ENCODE assay signal across 8 cellular contexts in genomic region chr9:36485647-36486453, GRCh38.
DNase-seq lines count a peak whose midpoint lies in the region; ATAC-seq and TF ChIP-seq lines count a peak whose summit lies in the region.

No MANE protein-coding gene starts in this region.

- no peak overlapping the region for H2AFZ ChIP-seq in HCT116 (ENCODE audit: low read depth, low read length, poor library complexity, severe bottlenecking)

- no peak for TF ChIP-seq CTCF in HCT116 (IDR thresholded peaks at IDR 0.05 in 2 of 3, conservative IDR thresholded peaks at IDR 0.05 in 1 of 3; ENCODE audit: borderline replicate concordance in 1 of 3, insufficient read depth in 1 of 3, low read depth in 2 of 3, low read length in 2 of 3)

- peak overlapping the region; percentile 75 for H3K4me2 ChIP-seq in HCT116 (ENCODE audit: low read length)

- H3K36me3 Mint-ChIP-seq in activated naive CD4-positive, alpha-beta T cell treated with anti-CD3 and anti-CD28 coated beads, Interleukin-2, amount 50 U/mL, for 72 hours = peaks cover 5 to 10% of the 10 kb centered on the region in 2 donors

- peaks cover 34% of the 10 kb centered on the region for H3K79me2 ChIP-seq in HCT116 (ENCODE audit: insufficient read depth, low read length)

- H4K20me1 ChIP-seq in HCT116 (ENCODE audit: insufficient read depth) = peaks cover 4% of the 10 kb centered on the region; the same call in 1 of the 2 replicates

- H3K27me3 ChIP-seq in HCT116 (ENCODE audit: insufficient read depth, low read length) = no peaks in the 10 kb centered on the region

- H3K9ac ChIP-seq in HCT116 (ENCODE audit: low read length) = peak overlapping the region; percentile 71

- no peak for TF ChIP-seq POLR2A in HCT116 (IDR thresholded peaks at IDR 0.05; ENCODE audit: borderline replicate concordance, extremely low read depth, insufficient read depth, insufficient read length)

- ATAC-seq in HCT116 (no peak), GM21528 (IDR thresholded peaks at IDR 0.05; ENCODE audit: low FRiP score, unreplicated experiment) (no peak)
- ATAC-seq in activated naive CD4-positive, alpha-beta T cell treated with anti-CD3 and anti-CD28 coated beads, Interleukin-2, amount 50 U/mL, for 72 hours = no peak
- ATAC-seq in stimulated activated naive CD8-positive, alpha-beta T cell treated with anti-CD3 and anti-CD28 coated beads, Interleukin-15, amount 100 ng/mL, for 72 hours = no peak

- no peaks in the 10 kb centered on the region for H3K9me3 ChIP-seq in HCT116 (ENCODE audit: control insufficient read depth in 1 of 2, insufficient read depth in 1 of 2, low read depth in 1 of 2, low read length in 2 of 2)

- H3K4me1 Mint-ChIP-seq in stimulated activated naive CD8-positive, alpha-beta T cell treated with anti-CD3 and anti-CD28 coated beads, Interleukin-15, amount 100 ng/mL, for 72 hours = peaks cover 77% of the 10 kb centered on the region

- H3K4me1 ChIP-seq in HCT116 (ENCODE audit: control insufficient read depth in 1 of 2, insufficient read depth in 2 of 2, low read length in 2 of 2) = peaks cover 11 to 24% of the 10 kb centered on the region in 2 experiments; a peak in 3 of 4 replicates

- BruUV-seq in HCT116 (replicated peaks; lab: Mats Ljungman, UMichigan) = TSS peak; percentile 57

- H3K4me3 ChIP-seq in HCT116 (replicated peaks in 1 of 2; ENCODE audit: low read depth in 1 of 2, low read length in 2 of 2) = peak overlapping the region; percentile 53 to 81

- H3K9me2 ChIP-seq in HCT116 (ENCODE audit: insufficient read depth) = no peaks in the 10 kb centered on the region

- CTCF ChIA-PET in HCT116 (lab: Charles Lee) = interaction anchor here (1.5 kb wide), 1 partner anchor 79 kb away, joined by 6 read pairs; no protein-coding TSS in a partner anchor

- H3K36me3 ChIP-seq in HCT116 (ENCODE audit: control insufficient read depth in 1 of 2, insufficient read depth in 2 of 2, low read length in 2 of 2) = no peaks in the 10 kb centered on the region

- H3K9me3 Mint-ChIP-seq in activated naive CD4-positive, alpha-beta T cell treated with anti-CD3 and anti-CD28 coated beads, Interleukin-2, amount 50 U/mL, for 72 hours = peaks cover 0 to 7% of the 10 kb centered on the region in 2 donors
- no peaks in the 10 kb centered on the region for H3K9me3 Mint-ChIP-seq in stimulated activated naive CD8-positive, alpha-beta T cell treated with anti-CD3 and anti-CD28 coated beads, Interleukin-15, amount 100 ng/mL, for 72 hours

- POLR2A ChIA-PET in HCT116 (lab: Charles Lee) = no interaction called here

- H3K27ac ChIP-seq in HCT116 (ENCODE audit: low read depth, low read length) = no peak overlapping the region

- DNase-seq in AG08395 (ENCODE audit: low spot score) (peak; percentile 39), HCT116 (ENCODE audit: low read depth, low spot score) (no peak), iPS-NIHi11 (ENCODE audit: low spot score) (peak; percentile 33), NK-92 (lab: John Stamatoyannopoulos, UW; ENCODE audit: unreplicated experiment) (no peak), DMS153 treated with DMSO at 0.1 percent for 48 hours (lab: John Stamatoyannopoulos, UW; ENCODE audit: unreplicated experiment) (no peak)
- DNase-seq in activated naive CD4-positive, alpha-beta T cell treated with anti-CD3 and anti-CD28 coated beads, Interleukin-2, amount 50 U/mL, for 72 hours (ENCODE audit: low spot score in 2 of 2) = no peak
- DNase-seq in stimulated activated naive CD8-positive, alpha-beta T cell treated with anti-CD3 and anti-CD28 coated beads, Interleukin-15, amount 100 ng/mL, for 72 hours = no peak

- RAD21 ChIA-PET in HCT116 (lab: Charles Lee; ENCODE audit: low non-redundant PET in 1 of 2, low total read pairs in 2 of 2, uncharacterized antibody in 2 of 2, unreplicated experiment in 2 of 2) = interaction anchor here in 1 of 2 experiments (0.9 kb wide), 1 partner anchor 78 kb away, joined by 3 read pairs; no protein-coding TSS in a partner anchor

- intact Hi-C loops in HCT116 (cut with micrococcal nuclease) = loop anchor here (5.0 kb wide), 1 partner anchor 71 kb away; no protein-coding TSS in a partner anchor

- peak overlapping the region; percentile 85 to 87 for H3K4me3 Mint-ChIP-seq in stimulated activated naive CD8-positive, alpha-beta T cell treated with anti-CD3 and anti-CD28 coated beads, Interleukin-15, amount 100 ng/mL, for 72 hours

- peak overlapping the region; percentile 79 to 90 for H3K27ac Mint-ChIP-seq in activated naive CD4-positive, alpha-beta T cell treated with anti-CD3 and anti-CD28 coated beads, Interleukin-2, amount 50 U/mL, for 72 hours
- peak overlapping the region; percentile 29 to 47 for H3K27ac Mint-ChIP-seq in stimulated activated naive CD8-positive, alpha-beta T cell treated with anti-CD3 and anti-CD28 coated beads, Interleukin-15, amount 100 ng/mL, for 72 hours

- TF ChIP-seq RAD21 in HCT116 (IDR thresholded peaks at IDR 0.05; ENCODE audit: low read depth) = no peak

- no peaks in the 10 kb centered on the region for H3K27me3 Mint-ChIP-seq in stimulated activated naive CD8-positive, alpha-beta T cell treated with anti-CD3 and anti-CD28 coated beads, Interleukin-15, amount 100 ng/mL, for 72 hours

TF ChIP-seq in HCT116, 20 proteins besides CTCF, POLR2A, EP300 and RAD21:
- TF ChIP-seq JUND (IDR thresholded peaks at IDR 0.05) (no peak), MAX (IDR thresholded peaks at IDR 0.05) (no peak), TCF7L2 (IDR thresholded peaks at IDR 0.05; ENCODE audit: borderline replicate concordance, extremely low read depth, insufficient read depth, insufficient read length) (no peak), ZNF274 (IDR thresholded peaks at IDR 0.05; ENCODE audit: low read depth, low read length) (no peak), EZH2phosphoT487 (IDR thresholded peaks at IDR 0.05; ENCODE audit: borderline replicate concordance) (no peak), ZFX (IDR thresholded peaks at IDR 0.05) (no peak), YY1 (IDR thresholded peaks at IDR 0.05; ENCODE audit: extremely low read depth, insufficient replicate concordance, low read depth, low read length) (no peak)

Comparison
In these comparisons a context has a peak if more than half of its experiments do, and no peak if none do; other contexts are left out.
1. DNase-seq: peak in AG08395 (single experiment) and iPS-NIHi11 (single experiment); none in HCT116 (single experiment), activated naive CD4-positive, alpha-beta T cell treated with anti-CD3 and anti-CD28 coated beads, Interleukin-2, amount 50 U/mL, for 72 hours (0 of 2), stimulated activated naive CD8-positive, alpha-beta T cell treated with anti-CD3 and anti-CD28 coated beads, Interleukin-15, amount 100 ng/mL, for 72 hours (0 of 2), NK-92 (single experiment) and DMS153 treated with DMSO at 0.1 percent for 48 hours (single experiment).